Comparison of ENCODE assay signal across 1 cellular context in the genomic region with DNA sequence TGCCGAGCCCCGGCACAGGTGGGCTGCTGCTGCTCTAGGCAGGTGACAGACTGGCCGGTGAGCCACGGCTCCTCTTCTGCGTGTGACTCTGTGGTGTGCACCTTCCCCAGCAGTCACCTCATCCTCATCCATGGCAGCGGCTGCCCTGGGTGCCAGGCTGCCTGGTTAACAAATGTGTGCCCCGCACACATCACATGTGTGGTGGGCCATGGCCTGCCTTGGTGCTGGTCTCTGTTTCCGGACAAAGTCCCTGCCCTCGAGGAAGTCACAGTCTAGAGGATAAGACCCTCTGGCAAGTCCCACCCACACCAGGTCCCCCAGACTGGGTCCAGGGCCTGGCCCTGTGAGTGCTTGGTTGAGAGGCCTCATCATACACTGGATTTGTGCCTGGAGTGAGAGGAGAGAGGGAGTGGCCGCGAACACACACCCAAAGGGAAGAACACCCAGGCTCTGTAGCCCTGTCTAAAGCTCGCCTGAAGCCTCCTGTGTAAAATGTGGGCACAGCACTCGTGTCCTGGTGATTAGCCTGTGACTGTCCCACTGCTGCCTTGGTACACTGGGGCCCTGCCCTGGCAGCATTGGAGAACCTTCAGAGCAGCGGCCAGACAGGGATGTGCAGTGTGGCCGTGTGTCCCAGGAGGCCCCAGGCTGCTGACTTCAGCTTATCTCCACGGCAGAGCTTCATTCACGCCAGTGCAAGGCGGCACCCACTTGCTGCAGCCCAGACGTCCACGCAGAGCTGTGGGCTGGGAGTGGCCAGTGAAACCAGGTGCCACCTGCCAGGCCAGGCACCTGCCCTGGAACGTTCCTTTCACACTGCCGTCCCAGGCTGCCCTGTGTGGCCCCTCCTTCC.
TF ChIP-seq lines count a peak whose summit lies in the region.

No MANE protein-coding gene starts in this region.

TF ChIP-seq in GM23338, 12 proteins besides CTCF, POLR2A, EP300 and RAD21 (continued from another document):
- TF ChIP-seq, protein P1, sequence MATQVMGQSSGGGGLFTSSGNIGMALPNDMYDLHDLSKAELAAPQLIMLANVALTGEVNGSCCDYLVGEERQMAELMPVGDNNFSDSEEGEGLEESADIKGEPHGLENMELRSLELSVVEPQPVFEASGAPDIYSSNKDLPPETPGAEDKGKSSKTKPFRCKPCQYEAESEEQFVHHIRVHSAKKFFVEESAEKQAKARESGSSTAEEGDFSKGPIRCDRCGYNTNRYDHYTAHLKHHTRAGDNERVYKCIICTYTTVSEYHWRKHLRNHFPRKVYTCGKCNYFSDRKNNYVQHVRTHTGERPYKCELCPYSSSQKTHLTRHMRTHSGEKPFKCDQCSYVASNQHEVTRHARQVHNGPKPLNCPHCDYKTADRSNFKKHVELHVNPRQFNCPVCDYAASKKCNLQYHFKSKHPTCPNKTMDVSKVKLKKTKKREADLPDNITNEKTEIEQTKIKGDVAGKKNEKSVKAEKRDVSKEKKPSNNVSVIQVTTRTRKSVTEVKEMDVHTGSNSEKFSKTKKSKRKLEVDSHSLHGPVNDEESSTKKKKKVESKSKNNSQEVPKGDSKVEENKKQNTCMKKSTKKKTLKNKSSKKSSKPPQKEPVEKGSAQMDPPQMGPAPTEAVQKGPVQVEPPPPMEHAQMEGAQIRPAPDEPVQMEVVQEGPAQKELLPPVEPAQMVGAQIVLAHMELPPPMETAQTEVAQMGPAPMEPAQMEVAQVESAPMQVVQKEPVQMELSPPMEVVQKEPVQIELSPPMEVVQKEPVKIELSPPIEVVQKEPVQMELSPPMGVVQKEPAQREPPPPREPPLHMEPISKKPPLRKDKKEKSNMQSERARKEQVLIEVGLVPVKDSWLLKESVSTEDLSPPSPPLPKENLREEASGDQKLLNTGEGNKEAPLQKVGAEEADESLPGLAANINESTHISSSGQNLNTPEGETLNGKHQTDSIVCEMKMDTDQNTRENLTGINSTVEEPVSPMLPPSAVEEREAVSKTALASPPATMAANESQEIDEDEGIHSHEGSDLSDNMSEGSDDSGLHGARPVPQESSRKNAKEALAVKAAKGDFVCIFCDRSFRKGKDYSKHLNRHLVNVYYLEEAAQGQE (IDR thresholded peaks at IDR 0.05; ENCODE audit: unreplicated experiment): no peak
- TF ChIP-seq, protein P2, sequence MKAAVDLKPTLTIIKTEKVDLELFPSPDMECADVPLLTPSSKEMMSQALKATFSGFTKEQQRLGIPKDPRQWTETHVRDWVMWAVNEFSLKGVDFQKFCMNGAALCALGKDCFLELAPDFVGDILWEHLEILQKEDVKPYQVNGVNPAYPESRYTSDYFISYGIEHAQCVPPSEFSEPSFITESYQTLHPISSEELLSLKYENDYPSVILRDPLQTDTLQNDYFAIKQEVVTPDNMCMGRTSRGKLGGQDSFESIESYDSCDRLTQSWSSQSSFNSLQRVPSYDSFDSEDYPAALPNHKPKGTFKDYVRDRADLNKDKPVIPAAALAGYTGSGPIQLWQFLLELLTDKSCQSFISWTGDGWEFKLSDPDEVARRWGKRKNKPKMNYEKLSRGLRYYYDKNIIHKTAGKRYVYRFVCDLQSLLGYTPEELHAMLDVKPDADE (IDR thresholded peaks at IDR 0.05): no peak
